9 cellular contexts compared by ENCODE assay signal in genomic region chr19:3284759-3285646, GRCh38.
A peak's percentile ranks its signal among the peaks of the same experiment; 100 is the strongest.
DNase-seq lines count a peak whose midpoint lies in the region; ATAC-seq and FAIRE-seq lines count a peak whose summit lies in the region.
"Had no signal": no experiment of that assay in that cellular context is flagged by ENCODE, and none has a peak within 500 bp of the region (broad histone marks: within the 10 kb centered on the region; RNA-seq: fewer than 3 reads in every experiment).

No MANE protein-coding gene starts in this region.

- ATAC-seq in GM18907 (IDR thresholded peaks at IDR 0.05; ENCODE audit: unreplicated experiment) (no peak), HG02610 (IDR thresholded peaks at IDR 0.05; ENCODE audit: unreplicated experiment) (no peak)

- H3K9me3 ChIP-seq in iPS DF 6.9 (ENCODE audit: control insufficient read depth, insufficient read depth, low read length): no peaks in the 10 kb centered on the region

- peak overlapping the region; percentile 23; the same call in 1 of the 2 replicates for H3K4me3 ChIP-seq in iPS DF 6.9 (ENCODE audit: low read length)

- DNase-seq in AG08396 (ENCODE audit: low spot score): peak; percentile 62
- DNase-seq in HTR-8/SVneo (ENCODE audit: insufficient read length, low spot score): peak; percentile 67
- peak; percentile 84 for DNase-seq in activated naive CD8-positive, alpha-beta T cell treated with anti-CD3 and anti-CD28 coated beads for 36 hours
- DNase-seq in iPS DF 6.9 (ENCODE audit: low read depth, low spot score): peak; percentile 84
- DNase-seq in stimulated activated CD4-positive, alpha-beta T cell treated with anti-CD3 and anti-CD28 coated beads, Interleukin-15, amount 100 ng/mL, for 48 hours (ENCODE audit: low read depth in 2 of 2): peak; percentile 85 to 86

- peak overlapping the region; percentile 21 for H3K4me3 Mint-ChIP-seq in T-helper 1 cell treated with Interleukin-12 subunit alpha and Interleukin-12 subunit beta and Interleukin-4 antibody, amounts not matched to agents 30 μg/mL and 1 μg/mL, for 36 hours
- H3K4me3 Mint-ChIP-seq in activated naive CD8-positive, alpha-beta T cell treated with anti-CD3 and anti-CD28 coated beads for 36 hours: peak overlapping the region; percentile 54

- 0 out of 2 replicates have a peak, but pooled peaks cover 4% of the 10 kb centered on the region for H3K36me3 ChIP-seq in iPS DF 6.9 (ENCODE audit: control insufficient read depth, insufficient read depth, low read length)

- H3K4me1 Mint-ChIP-seq in T-helper 1 cell treated with Interleukin-12 subunit alpha and Interleukin-12 subunit beta and Interleukin-4 antibody, amounts not matched to agents 30 μg/mL and 1 μg/mL, for 36 hours (ENCODE audit: low read depth): peaks cover 3% of the 10 kb centered on the region
- peaks cover 2% of the 10 kb centered on the region for H3K4me1 Mint-ChIP-seq in activated naive CD8-positive, alpha-beta T cell treated with anti-CD3 and anti-CD28 coated beads for 36 hours

- H3K27me3 ChIP-seq in iPS DF 6.9 (ENCODE audit: control insufficient read depth, insufficient read depth, low read length): no peaks in the 10 kb centered on the region

- peak overlapping the region; percentile 15 for H3K27ac Mint-ChIP-seq in T-helper 1 cell treated with Interleukin-12 subunit alpha and Interleukin-12 subunit beta and Interleukin-4 antibody, amounts not matched to agents 30 μg/mL and 1 μg/mL, for 36 hours
- peak overlapping the region; percentile 14 for H3K27ac Mint-ChIP-seq in activated naive CD8-positive, alpha-beta T cell treated with anti-CD3 and anti-CD28 coated beads for 36 hours

- no peak for FAIRE-seq in HTR-8/SVneo (lab: Jason Lieb, UNC)
- FAIRE-seq: islet of Langerhans had no signal

- no peaks in the 10 kb centered on the region for H3K36me3 Mint-ChIP-seq in T-helper 1 cell treated with Interleukin-12 subunit alpha and Interleukin-12 subunit beta and Interleukin-4 antibody, amounts not matched to agents 30 μg/mL and 1 μg/mL, for 36 hours (ENCODE audit: low read depth)
- H3K36me3 Mint-ChIP-seq in activated naive CD8-positive, alpha-beta T cell treated with anti-CD3 and anti-CD28 coated beads for 36 hours: no peaks in the 10 kb centered on the region

- H3K27ac ChIP-seq in iPS DF 6.9 (ENCODE audit: low read length): no peak overlapping the region

- WGBS in iPS DF 6.9 (ENCODE audit: insufficient coverage, insufficient read length): no CpG with 5 or more reads among the region's 38 CpGs

- H3K27me3 Mint-ChIP-seq in T-helper 1 cell treated with Interleukin-12 subunit alpha and Interleukin-12 subunit beta and Interleukin-4 antibody, amounts not matched to agents 30 μg/mL and 1 μg/mL, for 36 hours (ENCODE audit: low read depth): peaks cover 6% of the 10 kb centered on the region
- H3K27me3 Mint-ChIP-seq in activated naive CD8-positive, alpha-beta T cell treated with anti-CD3 and anti-CD28 coated beads for 36 hours: peaks cover 31% of the 10 kb centered on the region

- no peaks in the 10 kb centered on the region for H3K4me1 ChIP-seq in iPS DF 6.9 (ENCODE audit: control insufficient read depth, insufficient read depth, low read length)

- H3K9me3 Mint-ChIP-seq in T-helper 1 cell treated with Interleukin-12 subunit alpha and Interleukin-12 subunit beta and Interleukin-4 antibody, amounts not matched to agents 30 μg/mL and 1 μg/mL, for 36 hours: no peaks in the 10 kb centered on the region
- H3K9me3 Mint-ChIP-seq in activated naive CD8-positive, alpha-beta T cell treated with anti-CD3 and anti-CD28 coated beads for 36 hours: no peaks in the 10 kb centered on the region
